8 cellular contexts compared by ENCODE assay signal in genomic region chr5:91162534-91163381, GRCh38.
DNase-seq lines count a peak whose midpoint lies in the region; ATAC-seq, FAIRE-seq and TF ChIP-seq lines count a peak whose summit lies in the region.

No MANE protein-coding gene starts in this region.

- peak overlapping the region; percentile 48 for H3K9ac ChIP-seq in astrocyte (ENCODE audit: low read length)

- H3K9me3 ChIP-seq in astrocyte (ENCODE audit: insufficient read depth, low read depth, low read length): no peaks in the 10 kb centered on the region

- peaks cover 39% of the 10 kb centered on the region for H3K4me1 Mint-ChIP-seq in astrocyte (ENCODE audit: low read depth, unreplicated experiment)

- peaks cover 21% of the 10 kb centered on the region for H3K4me1 ChIP-seq in astrocyte (ENCODE audit: insufficient read depth, low read length)

- no peaks in the 10 kb centered on the region for H3K27me3 Mint-ChIP-seq in astrocyte (ENCODE audit: low read depth, unreplicated experiment)

- H3K36me3 Mint-ChIP-seq in astrocyte (ENCODE audit: low read depth, unreplicated experiment): no peaks in the 10 kb centered on the region

- no peak overlapping the region for H3K4me3 ChIP-seq in astrocyte (ENCODE audit: insufficient read depth, low read depth, low read length)

- H2AFZ ChIP-seq in astrocyte (ENCODE audit: low read depth, low read length): peak overlapping the region; percentile 7

- no peaks in the 10 kb centered on the region for H3K36me3 ChIP-seq in astrocyte (ENCODE audit: insufficient read depth, low read length)

- DNase-seq in ACHN: peak; percentile 79
- peak; percentile 94 for DNase-seq in SKM-1 (lab: John Stamatoyannopoulos, UW; ENCODE audit: unreplicated experiment)
- peak; percentile 94 for DNase-seq in astrocyte (ENCODE audit: low read depth)
- DNase-seq in kidney tubule cell (ENCODE audit: low spot score): peak; percentile 97
- DNase-seq in stimulated activated CD4-positive, alpha-beta T cell treated with anti-CD3 and anti-CD28 coated beads, Interleukin-2, amount 100 ng/mL, for 4 hours (ENCODE audit: low read depth): peak; percentile 16
- DNase-seq in epidermal melanocyte (ENCODE audit: insufficient read length, low spot score): no peak

- peak overlapping the region; percentile 97 for H3K27ac Mint-ChIP-seq in astrocyte (ENCODE audit: unreplicated experiment)

- ATAC-seq in GM19043 (IDR thresholded peaks at IDR 0.05; ENCODE audit: low read depth, unreplicated experiment) (peak; percentile 96), HG03342 (IDR thresholded peaks at IDR 0.05; ENCODE audit: unreplicated experiment) (peak; percentile 98)

- no peaks in the 10 kb centered on the region for H3K9me3 Mint-ChIP-seq in astrocyte (ENCODE audit: unreplicated experiment)

- no peaks in the 10 kb centered on the region for H4K20me1 ChIP-seq in astrocyte (ENCODE audit: insufficient read depth, low read length)

- no peaks in the 10 kb centered on the region for H3K79me2 ChIP-seq in astrocyte (ENCODE audit: insufficient read depth, low read length)

- peak overlapping the region; percentile 63 for H3K4me2 ChIP-seq in astrocyte (ENCODE audit: low read length)

- H3K27me3 ChIP-seq in astrocyte (ENCODE audit: insufficient read depth, low read length): no peaks in the 10 kb centered on the region

- peak overlapping the region; percentile 72 for H3K27ac ChIP-seq in astrocyte (ENCODE audit: low read depth, low read length)

- no peak for TF ChIP-seq CTCF in astrocyte (IDR thresholded peaks at IDR 0.05; ENCODE audit: insufficient read depth, low read depth, low read length)

- FAIRE-seq in astrocyte (lab: Jason Lieb, UNC): peak; percentile 20

- in situ Hi-C loops in ACHN (cut with HindIII; ENCODE audit: low pct_ligation_motif_present, low pct_unique_long_range_greater_than_20kb, low sequenced_read_pairs): no loop called here

- H3K4me3 Mint-ChIP-seq in astrocyte (ENCODE audit: unreplicated experiment): peak overlapping the region; percentile 54
